Comparison of ENCODE assay signal across 3 cellular contexts in genomic region chr9:90641868-90642558, GRCh38.
TF ChIP-seq lines count a peak whose summit lies in the region.

No MANE protein-coding gene starts in this region.

TF ChIP-seq in A549, 52 proteins besides CTCF, POLR2A, EP300 and RAD21:
- TF ChIP-seq CBX8 (IDR thresholded peaks at IDR 0.05) (0 out of 2 replicates have a peak, but pooled peaks have one; percentile 58), RNF2 (IDR thresholded peaks at IDR 0.05; ENCODE audit: borderline replicate concordance, low read depth) (0 out of 2 replicates have a peak, but pooled peaks have one; percentile 28), SREBF2 (IDR thresholded peaks at IDR 0.05) (no peak), FOSB (CRISPR knock-in tag; IDR thresholded peaks at IDR 0.05) (no peak), NFE2L2 (conservative IDR thresholded peaks at IDR 0.05; ENCODE audit: low read length) (no peak)
TF ChIP-seq in A549: peak in this region for 2.

TF ChIP-seq in H1, 55 proteins besides CTCF, POLR2A, EP300 and RAD21:
- no peak for TF ChIP-seq RFX5 (IDR thresholded peaks at IDR 0.05; ENCODE audit: borderline replicate concordance, low read depth, low read length)
- TF ChIP-seq FOSL1 (IDR thresholded peaks at IDR 0.05; ENCODE audit: insufficient read depth, low read depth, low read length) = no peak
- no peak for TF ChIP-seq TEAD4 (IDR thresholded peaks at IDR 0.05; ENCODE audit: low read depth, low read length)
- TF ChIP-seq BACH1 (IDR thresholded peaks at IDR 0.05; ENCODE audit: low read length) = no peak
- no peak for TF ChIP-seq BRCA1 (IDR thresholded peaks at IDR 0.05; ENCODE audit: low read depth, low read length)
- no peak for TF ChIP-seq SRF (IDR thresholded peaks at IDR 0.05; ENCODE audit: low read depth, low read length)
- no peak for TF ChIP-seq PHF8 (conservative IDR thresholded peaks at IDR 0.05; ENCODE audit: low read depth, low read length)
- no peak for TF ChIP-seq ASH2L (IDR thresholded peaks at IDR 0.05; ENCODE audit: low read length)
- no peak for TF ChIP-seq SP2 (IDR thresholded peaks at IDR 0.05; ENCODE audit: low read length)
- no peak for TF ChIP-seq CTBP2 (IDR thresholded peaks at IDR 0.05; ENCODE audit: borderline replicate concordance, insufficient read depth, insufficient read length, low read length)
- TF ChIP-seq BCL11A (IDR thresholded peaks at IDR 0.05; ENCODE audit: low read depth in 2 of 2, low read length in 2 of 2) = no peak
- TF ChIP-seq POLR2AphosphoS5 (IDR thresholded peaks at IDR 0.05; ENCODE audit: low read depth, low read length) = no peak

TF ChIP-seq in neural cell, 6 proteins besides CTCF, POLR2A, EP300 and RAD21:
- TF ChIP-seq, protein P1, sequence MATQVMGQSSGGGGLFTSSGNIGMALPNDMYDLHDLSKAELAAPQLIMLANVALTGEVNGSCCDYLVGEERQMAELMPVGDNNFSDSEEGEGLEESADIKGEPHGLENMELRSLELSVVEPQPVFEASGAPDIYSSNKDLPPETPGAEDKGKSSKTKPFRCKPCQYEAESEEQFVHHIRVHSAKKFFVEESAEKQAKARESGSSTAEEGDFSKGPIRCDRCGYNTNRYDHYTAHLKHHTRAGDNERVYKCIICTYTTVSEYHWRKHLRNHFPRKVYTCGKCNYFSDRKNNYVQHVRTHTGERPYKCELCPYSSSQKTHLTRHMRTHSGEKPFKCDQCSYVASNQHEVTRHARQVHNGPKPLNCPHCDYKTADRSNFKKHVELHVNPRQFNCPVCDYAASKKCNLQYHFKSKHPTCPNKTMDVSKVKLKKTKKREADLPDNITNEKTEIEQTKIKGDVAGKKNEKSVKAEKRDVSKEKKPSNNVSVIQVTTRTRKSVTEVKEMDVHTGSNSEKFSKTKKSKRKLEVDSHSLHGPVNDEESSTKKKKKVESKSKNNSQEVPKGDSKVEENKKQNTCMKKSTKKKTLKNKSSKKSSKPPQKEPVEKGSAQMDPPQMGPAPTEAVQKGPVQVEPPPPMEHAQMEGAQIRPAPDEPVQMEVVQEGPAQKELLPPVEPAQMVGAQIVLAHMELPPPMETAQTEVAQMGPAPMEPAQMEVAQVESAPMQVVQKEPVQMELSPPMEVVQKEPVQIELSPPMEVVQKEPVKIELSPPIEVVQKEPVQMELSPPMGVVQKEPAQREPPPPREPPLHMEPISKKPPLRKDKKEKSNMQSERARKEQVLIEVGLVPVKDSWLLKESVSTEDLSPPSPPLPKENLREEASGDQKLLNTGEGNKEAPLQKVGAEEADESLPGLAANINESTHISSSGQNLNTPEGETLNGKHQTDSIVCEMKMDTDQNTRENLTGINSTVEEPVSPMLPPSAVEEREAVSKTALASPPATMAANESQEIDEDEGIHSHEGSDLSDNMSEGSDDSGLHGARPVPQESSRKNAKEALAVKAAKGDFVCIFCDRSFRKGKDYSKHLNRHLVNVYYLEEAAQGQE (IDR thresholded peaks at IDR 0.05; ENCODE audit: borderline replicate concordance) = peak; percentile 44
- TF ChIP-seq SMC3 (conservative IDR thresholded peaks at IDR 0.05; ENCODE audit: poor library complexity) (no peak), EZH2 (IDR thresholded peaks at IDR 0.05; ENCODE audit: borderline replicate concordance, insufficient read depth, low read length, poor library complexity, severe bottlenecking) (no peak), POLR2AphosphoS5 (IDR thresholded peaks at IDR 0.05) (peak; percentile 64), TAF1 (IDR thresholded peaks at IDR 0.05; ENCODE audit: low read depth) (peak; percentile 71), MXI1 (conservative IDR thresholded peaks at IDR 0.05; ENCODE audit: poor library complexity, severe bottlenecking) (peak; percentile 65)
